ENCODE assay signal across 9 cellular contexts in the genomic region with DNA sequence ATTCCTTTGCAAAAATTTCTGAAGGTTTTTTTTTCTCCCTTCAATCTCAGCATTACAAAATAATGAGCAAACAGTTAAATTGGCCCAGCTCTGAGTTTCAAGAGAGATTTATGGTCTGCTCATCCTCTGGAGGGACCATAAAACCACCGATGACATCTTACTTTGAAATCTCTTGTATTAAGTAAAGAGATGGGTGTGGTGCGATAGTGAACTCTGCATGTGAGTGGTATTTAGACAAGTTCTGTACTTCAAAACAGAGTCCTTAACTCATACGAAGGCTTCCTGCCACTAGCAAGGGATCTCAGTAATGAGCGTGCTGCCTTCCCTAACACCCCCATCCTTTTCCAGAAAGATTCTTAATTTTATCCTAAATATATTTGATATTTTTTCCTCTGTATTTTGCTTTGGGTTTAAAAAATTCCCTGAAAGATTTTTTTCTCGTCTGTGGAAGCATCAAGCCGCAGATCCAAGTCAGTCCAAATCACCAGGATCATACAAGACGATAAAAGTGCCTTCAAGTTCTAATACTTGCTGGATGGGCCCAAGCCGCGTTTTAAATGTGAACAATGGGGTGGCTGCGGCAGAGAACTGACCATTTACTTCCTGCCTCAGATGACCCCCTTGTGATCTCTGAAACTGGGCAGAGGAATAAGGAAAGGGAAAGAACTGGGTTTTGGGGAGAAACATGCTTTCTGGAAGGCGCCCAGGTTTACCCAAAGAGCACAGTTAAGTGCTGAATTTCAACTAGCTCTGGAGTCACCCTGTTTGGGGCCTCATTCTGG. TPM values are rescaled to one million over a fixed set of nuclear protein-coding genes. Genes with fewer than 3 reads are reported as not detected.
A peak's percentile ranks its signal among the peaks of the same experiment; 100 is the strongest.
DNase-seq lines count a peak whose midpoint lies in the region; ATAC-seq and TF ChIP-seq lines count a peak whose summit lies in the region.
"Had no signal": no experiment of that assay in that cellular context is flagged by ENCODE, and none has a peak within 500 bp of the region (broad histone marks: within the 10 kb centered on the region; RNA-seq: fewer than 3 reads in every experiment).

No MANE protein-coding gene starts in this region.

- H3K4me1 ChIP-seq in spleen = peaks cover 14 to 82% (median 37%) of the 10 kb centered on the region in 6 donors

- H3K4me3 Mint-ChIP-seq in activated naive CD8-positive, alpha-beta T cell treated with anti-CD3 and anti-CD28 coated beads, Interleukin-2, amount 10 ng/mL, durations not matched to agents 7 days and 5 days = peak overlapping the region; percentile 67

- intact Hi-C loops in left colon (cut with DNase I, micrococcal nuclease) (no loop called here), spleen (cut with DNase I; ENCODE audit: low total_unique reads) (no loop called here), posterior vena cava (cut with DNase I) (no loop called here)

- no peaks in the 10 kb centered on the region for H3K36me3 ChIP-seq in spleen

- H3K27me3 Mint-ChIP-seq in activated naive CD8-positive, alpha-beta T cell treated with anti-CD3 and anti-CD28 coated beads, Interleukin-2, amount 10 ng/mL, durations not matched to agents 7 days and 5 days = peaks cover 68% of the 10 kb centered on the region

- ATAC-seq in activated naive CD8-positive, alpha-beta T cell treated with anti-CD3 and anti-CD28 coated beads, Interleukin-2, amount 10 ng/mL, durations not matched to agents 7 days and 5 days (ENCODE audit: low read depth) = no peak
- ATAC-seq in left colon (peak; percentile 39), HG03135 (IDR thresholded peaks at IDR 0.05; ENCODE audit: unreplicated experiment) (no peak)

- no peaks in the 10 kb centered on the region for H3K9me3 Mint-ChIP-seq in activated naive CD8-positive, alpha-beta T cell treated with anti-CD3 and anti-CD28 coated beads, Interleukin-2, amount 10 ng/mL, durations not matched to agents 7 days and 5 days

- H3K27ac ChIP-seq in spleen = peak overlapping the region; percentile 21 to 87 (median 72)

- DNase-seq in HFF-Myc (ENCODE audit: extremely low read depth, low read depth) (no peak), left colon (no peak), spleen (no peak), posterior vena cava (ENCODE audit: low spot score) (no peak), GM20000 (ENCODE audit: low spot score) (no peak), GM10248 (ENCODE audit: extremely low spot score) (no peak)
- no peak for DNase-seq in activated naive CD8-positive, alpha-beta T cell treated with anti-CD3 and anti-CD28 coated beads, Interleukin-2, amount 10 ng/mL, durations not matched to agents 7 days and 5 days
- DNase-seq: activated effector memory CD4-positive, alpha-beta T cell treated with Interleukin-2 at 50 U/mL for 16 hours had no signal

- no peak for TF ChIP-seq POLR2A in spleen (IDR thresholded peaks at IDR 0.05)

- WGBS in spleen, 5 donors = 62 to 68% (median 66%) methylated on average over 11 of the region's 11 CpGs

- no peaks in the 10 kb centered on the region for H3K36me3 Mint-ChIP-seq in activated naive CD8-positive, alpha-beta T cell treated with anti-CD3 and anti-CD28 coated beads, Interleukin-2, amount 10 ng/mL, durations not matched to agents 7 days and 5 days

- peaks cover 4 to 56% (median 21%) of the 10 kb centered on the region in 7 donors for H3K27me3 ChIP-seq in spleen (replicated peaks in 1 of 7)

- H3K9me3 ChIP-seq in spleen = no peaks in the 10 kb centered on the region

- TF ChIP-seq CTCF in HFF-Myc (IDR thresholded peaks at IDR 0.05; ENCODE audit: low read depth, low read length, missing control alignments) (no peak), spleen (IDR thresholded peaks at IDR 0.05 in 8 of 11, conservative IDR thresholded peaks at IDR 0.05 in 3 of 11) (no peak), GM20000 (IDR thresholded peaks at IDR 0.05; ENCODE audit: extremely low read depth, missing control alignments) (no peak), GM10248 (IDR thresholded peaks at IDR 0.05; ENCODE audit: control extremely low read depth, extremely low read depth, low read depth, missing control alignments) (no peak)

- H3K4me3 ChIP-seq in HFF-Myc (replicated peaks; ENCODE audit: low read depth, low read length) (peak overlapping the region; percentile 52), spleen (peak overlapping the region in 7 of 8 donors; percentile 31 to 74 (median 52))

- peaks cover 16% of the 10 kb centered on the region for H3K4me1 Mint-ChIP-seq in activated naive CD8-positive, alpha-beta T cell treated with anti-CD3 and anti-CD28 coated beads, Interleukin-2, amount 10 ng/mL, durations not matched to agents 7 days and 5 days

- H3K27ac Mint-ChIP-seq in activated naive CD8-positive, alpha-beta T cell treated with anti-CD3 and anti-CD28 coated beads, Interleukin-2, amount 10 ng/mL, durations not matched to agents 7 days and 5 days = no peak overlapping the region

- POLR2A ChIA-PET in activated naive CD8-positive, alpha-beta T cell treated with anti-CD3 and anti-CD28 coated beads, Interleukin-2, amount 10 ng/mL, durations not matched to agents 7 days and 5 days (lab: Charles Lee) = no interaction called here
- POLR2A ChIA-PET in GM10248 (lab: Yijun Ruan, JAX) = no interaction called here

- CTCF ChIA-PET in GM10248 (lab: Yijun Ruan, JAX) = interaction anchor here (1.3 kb wide), 1 partner anchor 14 kb away, joined by 4 read pairs; no protein-coding TSS in a partner anchor

RNA-seq across cellular contexts. Expression of gene FAM20A, which starts 1.9 kb away (rescaled TPM):
- total RNA-seq in activated naive CD8-positive, alpha-beta T cell treated with anti-CD3 and anti-CD28 coated beads, Interleukin-2, amount 10 ng/mL, durations not matched to agents 7 days and 5 days = not detected
- total RNA-seq in left colon = 1 to 10 TPM in 1 of 2 donors, under 1 TPM in 1; 0.98 to 2.3 TPM
- total RNA-seq in spleen = 10 to 100 TPM in 6 of 7 donors, 1 to 10 TPM in 1; 5.0 to 58.0 (median 26.0) TPM
- 10 to 100 TPM; 20.2 to 33.8 (median 26.3) TPM for polyA plus RNA-seq in spleen
- 10 to 100 TPM; 17.6 to 29.9 TPM for total RNA-seq in posterior vena cava
